In the genomic region with DNA sequence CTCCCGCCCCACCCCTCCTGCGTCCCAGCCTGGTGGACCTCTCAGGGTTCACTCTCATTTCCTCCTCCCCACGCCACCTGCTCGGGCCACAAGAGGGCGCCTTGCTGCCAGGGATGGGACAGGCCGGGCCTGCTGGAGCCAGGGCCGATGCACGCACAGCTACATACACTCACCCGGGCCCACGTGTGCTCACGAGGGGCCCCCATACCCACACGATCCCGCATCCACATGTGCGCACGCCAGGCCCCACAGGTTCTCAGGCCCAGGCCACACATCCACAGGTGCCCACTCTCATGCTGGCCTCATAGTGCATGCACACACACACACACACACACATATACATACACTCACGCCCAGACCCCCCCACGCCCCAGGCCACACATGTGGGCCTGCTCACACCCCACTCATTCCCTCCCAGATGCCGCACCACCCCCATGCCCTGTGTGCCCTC, we compare ENCODE assay signal across 8 cellular contexts.
DNase-seq lines count a peak whose midpoint lies in the region; ATAC-seq and TF ChIP-seq lines count a peak whose summit lies in the region.

No MANE protein-coding gene starts in this region.

- peak overlapping the region in 1 of 2 donors; percentile 59 for H3K27ac Mint-ChIP-seq in T-cell
- H3K27ac Mint-ChIP-seq in activated naive CD8-positive, alpha-beta T cell treated with anti-CD3 and anti-CD28 coated beads, Interleukin-2, amount 50 U/mL, for 24 hours: peak overlapping the region; percentile 22

- no peaks in the 10 kb centered on the region for H3K9me3 Mint-ChIP-seq in T-cell
- no peaks in the 10 kb centered on the region for H3K9me3 Mint-ChIP-seq in activated naive CD8-positive, alpha-beta T cell treated with anti-CD3 and anti-CD28 coated beads, Interleukin-2, amount 50 U/mL, for 24 hours

- intact Hi-C loops in left cardiac atrium (cut with DNase I): loop anchor here in 1 of 2 donors (2.0 to 5.0 kb wide), 2 partner anchors 213 to 297 kb away; no protein-coding TSS in a partner anchor

- in situ Hi-C loops in HAP-1 (cut with MboI; ENCODE audit: low sequenced_read_pairs): loop anchor here (5.0 to 25.0 kb wide), 2 partner anchors 297 to 457 kb away; no protein-coding TSS in a partner anchor

- no peaks in the 10 kb centered on the region for H3K27me3 ChIP-seq in HAP-1 (ENCODE audit: low read depth)

- H3K36me3 ChIP-seq in HAP-1 (replicated peaks): no peaks in the 10 kb centered on the region

- TF ChIP-seq CTCF in GM12872 (IDR thresholded peaks at IDR 0.05; ENCODE audit: insufficient read depth, low read depth, low read length) (peak; percentile 90), retinal pigment epithelial cell (conservative IDR thresholded peaks at IDR 0.05; ENCODE audit: low read depth, low read length) (peak; percentile 91)

- no peaks in the 10 kb centered on the region for H3K4me1 ChIP-seq in HAP-1

- POLR2A ChIA-PET in T-cell (lab: Charles Lee): no interaction called here

- CTCF ChIA-PET in T-cell (lab: Charles Lee): interaction anchor here (0.7 to 2.1 kb wide), 15 partner anchors 9 to 1250 kb away, joined by 3 to 28 read pairs (median 4); a partner anchor contains a TSS

- H3K4me3 ChIP-seq in HAP-1 (no peak overlapping the region), retinal pigment epithelial cell (ENCODE audit: low read length) (no peak overlapping the region)

- H3K9me3 ChIP-seq in HAP-1: no peaks in the 10 kb centered on the region

- no peaks in the 10 kb centered on the region for H3K27me3 Mint-ChIP-seq in T-cell
- no peaks in the 10 kb centered on the region for H3K27me3 Mint-ChIP-seq in activated naive CD8-positive, alpha-beta T cell treated with anti-CD3 and anti-CD28 coated beads, Interleukin-2, amount 50 U/mL, for 24 hours

- ATAC-seq in T-cell (replicated peaks in 1 of 4) (peak; percentile 92 to 98 (median 96)), left cardiac atrium (peak; percentile 86 to 90), GM18870 (IDR thresholded peaks at IDR 0.05; ENCODE audit: unreplicated experiment) (no peak)
- ATAC-seq in activated naive CD8-positive, alpha-beta T cell treated with anti-CD3 and anti-CD28 coated beads, Interleukin-2, amount 50 U/mL, for 24 hours: peak; percentile 91

- no peak overlapping the region for H3K4me3 Mint-ChIP-seq in T-cell
- no peak overlapping the region for H3K4me3 Mint-ChIP-seq in activated naive CD8-positive, alpha-beta T cell treated with anti-CD3 and anti-CD28 coated beads, Interleukin-2, amount 50 U/mL, for 24 hours

- DNase-seq in HAP-1 (ENCODE audit: low spot score in 2 of 2): peak; percentile 64 to 93
- DNase-seq in M059J (ENCODE audit: low read depth): peak; percentile 70
- DNase-seq in T-cell: peak; percentile 69 to 88 (median 82)
- peak; percentile 89 for DNase-seq in activated naive CD8-positive, alpha-beta T cell treated with anti-CD3 and anti-CD28 coated beads, Interleukin-2, amount 50 U/mL, for 24 hours
- DNase-seq in left cardiac atrium: peak; percentile 89
- DNase-seq in retinal pigment epithelial cell (ENCODE audit: low read depth): peak; percentile 29

- no peaks in the 10 kb centered on the region for H3K36me3 Mint-ChIP-seq in T-cell
- no peaks in the 10 kb centered on the region for H3K36me3 Mint-ChIP-seq in activated naive CD8-positive, alpha-beta T cell treated with anti-CD3 and anti-CD28 coated beads, Interleukin-2, amount 50 U/mL, for 24 hours (ENCODE audit: low read depth)

- H3K4me1 Mint-ChIP-seq in T-cell: peaks cover 4 to 13% (median 7%) of the 10 kb centered on the region in 3 donors
- peaks cover 12% of the 10 kb centered on the region for H3K4me1 Mint-ChIP-seq in activated naive CD8-positive, alpha-beta T cell treated with anti-CD3 and anti-CD28 coated beads, Interleukin-2, amount 50 U/mL, for 24 hours

Comparison
In these comparisons a context has a peak if more than half of its experiments do, and no peak if none do; other contexts are left out.
1. DNase-seq: peak in every context shown above with its lines; median percentile 89 in activated naive CD8-positive, alpha-beta T cell treated with anti-CD3 and anti-CD28 coated beads, Interleukin-2, amount 50 U/mL, for 24 hours; 89 in left cardiac atrium; 82 in T-cell; 78 in HAP-1; 70 in M059J; 29 in retinal pigment epithelial cell.